Comparison of ENCODE assay signal across 20 cellular contexts in the genomic region with DNA sequence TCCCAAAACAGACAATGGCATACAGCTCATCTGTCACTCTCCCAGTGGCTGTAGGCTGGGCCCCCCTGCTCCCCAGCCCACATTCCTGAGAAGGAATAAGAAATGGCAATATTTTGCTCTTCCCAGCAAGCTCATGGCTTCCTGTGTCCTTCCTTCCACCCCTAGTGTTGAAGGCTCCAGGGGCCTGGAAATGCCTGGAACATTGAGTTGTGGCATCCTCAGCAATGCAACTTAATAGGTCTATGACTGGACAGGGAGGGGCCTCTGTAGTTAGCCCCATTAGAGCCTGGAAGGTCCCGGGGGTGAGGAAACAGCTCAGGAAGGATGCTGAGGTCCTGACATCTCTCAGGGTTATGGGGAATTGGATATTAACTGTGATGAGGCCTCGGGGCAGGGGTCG. TPM values are rescaled to one million over a fixed set of nuclear protein-coding genes. Genes with fewer than 3 reads are reported as not detected.
A peak's percentile ranks its signal among the peaks of the same experiment; 100 is the strongest.
DNase-seq lines count a peak whose midpoint lies in the region; ATAC-seq, FAIRE-seq and TF ChIP-seq lines count a peak whose summit lies in the region.
"Had no signal": no experiment of that assay in that cellular context is flagged by ENCODE, and none has a peak within 500 bp of the region (broad histone marks: within the 10 kb centered on the region; RNA-seq: fewer than 3 reads in every experiment).

No MANE protein-coding gene starts in this region.

- TF ChIP-seq POLR2A in upper lobe of left lung (IDR thresholded peaks at IDR 0.05): no peak

- H3K4me1 ChIP-seq in ectodermal cell (ENCODE audit: control insufficient read depth, insufficient read depth, low read length) (peaks cover 29% of the 10 kb centered on the region), upper lobe of left lung (peaks cover 5 to 19% (median 11%) of the 10 kb centered on the region in 4 donors)

- WGBS in ectodermal cell, 2 experiments: 92% methylated on average over 3 of the region's 3 CpGs
- WGBS in upper lobe of left lung, 2 donors: 84 to 87% methylated on average over 3 of the region's 3 CpGs

- no peak for ATAC-seq in HG03432 (IDR thresholded peaks at IDR 0.05; ENCODE audit: unreplicated experiment)
- ATAC-seq in upper lobe of left lung (ENCODE audit: low FRiP score in 2 of 2): no peak
- ATAC-seq: heart left ventricle, mucosa of descending colon, Right ventricle myocardium inferior had no signal

- TF ChIP-seq CTCF in nephron (IDR thresholded peaks at IDR 0.05; ENCODE audit: unreplicated experiment in 3 of 3) (no peak), upper lobe of left lung (IDR thresholded peaks at IDR 0.05) (no peak)

- peak overlapping the region; percentile 71 to 79 (median 75) for H3K4me3 Mint-ChIP-seq in nephron
- H3K4me3 Mint-ChIP-seq: T-helper 1 cell treated with Interleukin-12 subunit alpha and Interleukin-12 subunit beta and Interleukin-4 antibody, amounts not matched to agents 30 μg/mL and 1 μg/mL, for 36 hours had no signal

- H3K27ac Mint-ChIP-seq in nephron: peak overlapping the region in 2 of 3 experiments; percentile 17 to 57
- H3K27ac Mint-ChIP-seq: activated T-helper 2 cell treated with anti-CD3 and anti-CD28 coated beads, Interferon-gamma antibody, Interleukin-2, Interleukin-4, amounts not matched to agents 10 μg/mL and 5 μg/mL and 100 μg/mL, durations not matched to agents 14 hours and 24 hours and 36 hours; T-helper 1 cell treated with Interleukin-12 subunit alpha and Interleukin-12 subunit beta and Interleukin-4 antibody, amounts not matched to agents 30 μg/mL and 1 μg/mL, for 36 hours had no signal

- H3K36me3 ChIP-seq in ectodermal cell (ENCODE audit: control insufficient read depth, insufficient read depth, low read length): peaks cover 6% of the 10 kb centered on the region
- H3K36me3 ChIP-seq in upper lobe of left lung: no peaks in the 10 kb centered on the region
- H3K36me3 ChIP-seq: adrenal gland had no signal

- no peaks in the 10 kb centered on the region for H3K9me3 ChIP-seq in ectodermal cell (ENCODE audit: control insufficient read depth, low read length)
- H3K9me3 ChIP-seq in upper lobe of left lung: no peaks in the 10 kb centered on the region
- H3K9me3 ChIP-seq: adrenal gland, heart left ventricle, mucosa of descending colon had no signal

- peak; percentile 52 for FAIRE-seq in HTR-8/SVneo (lab: Jason Lieb, UNC)

- H3K4me1 Mint-ChIP-seq in nephron: peaks cover 44% of the 10 kb centered on the region

- H3K27me3 Mint-ChIP-seq in nephron (ENCODE audit: low read depth): no peaks in the 10 kb centered on the region

- H3K36me3 Mint-ChIP-seq in nephron (ENCODE audit: low read depth): peaks cover 28% of the 10 kb centered on the region

- H3K27ac ChIP-seq in ectodermal cell (ENCODE audit: insufficient read depth, low read depth, low read length, poor library complexity, severe bottlenecking) (no peak overlapping the region), upper lobe of left lung (no peak overlapping the region)
- H3K27ac ChIP-seq: adrenal gland, heart left ventricle had no signal

- H3K4me3 ChIP-seq in ectodermal cell (ENCODE audit: insufficient read depth, low read depth, low read length) (peak overlapping the region; percentile 4), upper lobe of left lung (no peak overlapping the region)
- H3K4me3 ChIP-seq: adrenal gland, heart left ventricle, mucosa of descending colon had no signal

- DNase-seq in A172 (ENCODE audit: low spot score) (peak; percentile 38), HTR-8/SVneo (ENCODE audit: insufficient read length, low spot score) (no peak), dermis blood vessel endothelial cell (no peak), upper lobe of left lung (no peak)
- no peak for DNase-seq in effector CD4-positive, alpha-beta T cell
- DNase-seq: ACHN; activated CD4-positive, CD25-positive, alpha-beta regulatory T cell; adrenal gland; heart left ventricle; kidney glomerular epithelial cell; mucosa of descending colon; NCI-H1417; NCI-H2171 treated with DMSO at 0.1 percent for 48 hours; stimulated activated naive CD4-positive, alpha-beta T cell treated with Interleukin-2 at 50 U/mL for 16 hours had no signal

- H3K9me3 Mint-ChIP-seq in nephron: no peaks in the 10 kb centered on the region
- H3K9me3 Mint-ChIP-seq: activated T-helper 2 cell treated with anti-CD3 and anti-CD28 coated beads, Interferon-gamma antibody, Interleukin-2, Interleukin-4, amounts not matched to agents 10 μg/mL and 5 μg/mL and 100 μg/mL, durations not matched to agents 14 hours and 24 hours and 36 hours; T-helper 1 cell treated with Interleukin-12 subunit alpha and Interleukin-12 subunit beta and Interleukin-4 antibody, amounts not matched to agents 30 μg/mL and 1 μg/mL, for 36 hours had no signal

- no peaks in the 10 kb centered on the region for H3K27me3 ChIP-seq in ectodermal cell (ENCODE audit: control insufficient read depth, insufficient read depth, low read length, poor library complexity, severe bottlenecking)
- no peaks in the 10 kb centered on the region for H3K27me3 ChIP-seq in upper lobe of left lung
- H3K27me3 ChIP-seq: adrenal gland, heart left ventricle had no signal

- TF ChIP-seq EP300 in upper lobe of left lung (IDR thresholded peaks at IDR 0.05): no peak

RNA-seq across cellular contexts. Expression of gene KIF3C, which starts 3.3 kb away (rescaled TPM):
- total RNA-seq in A172 (2014; rRNA removed; shearing (Covaris generic)): 29.6 and 38.8 TPM in 2 replicates
- polyA plus RNA-seq in ectodermal cell (2013, experiment 1 of 4): 37.6 TPM
- polyA plus RNA-seq in ectodermal cell (2013, experiment 2 of 4): 34.8 TPM
- polyA plus RNA-seq in ectodermal cell (2013, experiment 3 of 4): 31.9 TPM
- polyA plus RNA-seq in ectodermal cell (2013, experiment 4 of 4): 34.5 TPM
- total RNA-seq in dermis blood vessel endothelial cell (12.6 and 23.3 TPM in 2 replicates), upper lobe of left lung (10 to 100 TPM in 1 of 6 donors, 1 to 10 TPM in 5; 2.4 to 15.7 (median 4.4) TPM)

RNA-seq across cellular contexts. Expression of gene RAB10, which starts 54.9 kb away (rescaled TPM):
- total RNA-seq in A172 (2014; rRNA removed; shearing (Covaris generic)): 148 and 268 TPM in 2 replicates
- polyA plus RNA-seq in ectodermal cell (2013, experiment 1 of 4): 113 TPM
- 111 TPM for polyA plus RNA-seq in ectodermal cell (2013, experiment 2 of 4)
- polyA plus RNA-seq in ectodermal cell (2013, experiment 3 of 4): 93.3 TPM
- polyA plus RNA-seq in ectodermal cell (2013, experiment 4 of 4): 105 TPM
- total RNA-seq in dermis blood vessel endothelial cell (101 and 176 TPM in 2 replicates), upper lobe of left lung (100 to 1,000 TPM in 4 of 6 donors, 10 to 100 TPM in 2; 81.7 to 139 (median 106) TPM)
